Comparison of ENCODE assay signal across 10 cellular contexts in the genomic region with DNA sequence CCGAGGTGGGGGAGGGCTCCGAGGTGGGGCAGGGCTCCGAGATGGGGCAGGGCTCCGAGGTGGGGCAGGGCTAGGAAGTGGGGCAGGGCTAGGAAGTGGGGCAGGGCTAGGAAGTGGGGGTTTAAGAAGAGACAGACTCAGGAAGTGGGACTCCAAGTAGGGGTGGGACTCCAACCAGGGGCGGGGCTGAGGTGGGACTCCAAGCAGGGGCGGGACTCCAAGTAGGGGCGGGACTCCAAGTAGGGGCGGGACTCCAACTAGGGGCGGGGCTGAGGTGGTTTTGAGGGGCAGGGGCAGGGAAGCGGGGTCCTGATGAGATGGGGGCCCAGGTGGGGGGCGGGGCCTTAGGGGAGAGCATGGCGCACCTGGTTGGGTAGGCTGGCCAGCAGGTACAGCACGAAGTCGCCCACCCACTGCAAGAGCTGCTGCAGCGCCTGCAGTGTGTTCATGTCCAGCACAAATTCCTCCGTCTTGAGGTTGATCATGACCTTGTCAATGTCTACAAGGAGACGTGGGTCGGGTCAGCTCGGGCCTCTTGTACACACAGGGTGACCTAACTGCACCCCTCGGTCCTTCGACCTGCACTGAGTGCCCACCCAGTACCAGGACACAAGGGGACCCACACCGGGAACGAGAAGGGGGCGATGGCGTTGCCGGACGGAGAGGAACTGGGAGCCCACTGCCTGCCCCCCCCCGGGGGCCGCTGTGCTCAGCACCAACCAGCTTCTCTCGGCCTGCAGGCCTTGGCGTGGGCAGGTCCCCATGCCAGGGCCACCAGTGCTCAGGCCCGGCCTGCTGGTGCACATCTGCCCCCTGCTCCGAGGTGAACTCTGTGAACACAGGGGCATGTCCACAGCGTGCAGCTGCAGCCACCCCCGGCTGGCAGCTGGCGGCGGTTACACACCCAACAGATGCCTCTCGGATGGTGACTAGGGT. TPM values are rescaled to one million over a fixed set of nuclear protein-coding genes. Genes with fewer than 3 reads are reported as not detected.
A peak's percentile ranks its signal among the peaks of the same experiment; 100 is the strongest.
DNase-seq lines count a peak whose midpoint lies in the region; ATAC-seq and TF ChIP-seq lines count a peak whose summit lies in the region.
"Had no signal": no experiment of that assay in that cellular context is flagged by ENCODE, and none has a peak within 500 bp of the region (broad histone marks: within the 10 kb centered on the region; RNA-seq: fewer than 3 reads in every experiment).

No MANE protein-coding gene starts in this region.

- H3K4me1 ChIP-seq in cardiac muscle cell (ENCODE audit: low read depth) = no peaks in the 10 kb centered on the region

- H3K36me3 ChIP-seq in cardiac muscle cell = peaks cover 3% of the 10 kb centered on the region

- H3K4me3 ChIP-seq in cardiac muscle cell = no peak overlapping the region

- H3K4me3 Mint-ChIP-seq in central memory CD8-positive, alpha-beta T cell = peak overlapping the region; percentile 65

- no peak for TF ChIP-seq CTCF in cardiac muscle cell (IDR thresholded peaks at IDR 0.05; ENCODE audit: low read depth, low read length)

- peaks cover 23% of the 10 kb centered on the region for H3K36me3 Mint-ChIP-seq in central memory CD8-positive, alpha-beta T cell (ENCODE audit: insufficient read depth)
- H3K36me3 Mint-ChIP-seq: activated naive CD4-positive, alpha-beta T cell treated with anti-CD3 and anti-CD28 coated beads, Interleukin-2, amount 50 U/mL, for 24 hours had no signal

- no peak overlapping the region for H3K27ac ChIP-seq in cardiac muscle cell

- no peak for ATAC-seq in Right ventricle myocardium inferior
- ATAC-seq in central memory CD8-positive, alpha-beta T cell (replicated peaks; ENCODE audit: extremely low read depth, poor library complexity, severe bottlenecking) = peak; percentile 77

- DNase-seq in cardiac muscle cell (ENCODE audit: low read depth in 1 of 2, low spot score in 1 of 2) = peak; percentile 36 to 80
- DNase-seq in Right ventricle myocardium inferior (ENCODE audit: missing footprints) = no peak
- DNase-seq in UCSD-AML1 (lab: John Stamatoyannopoulos, UW; ENCODE audit: unreplicated experiment) = peak; percentile 30
- peak; percentile 25 to 39 for DNase-seq in central memory CD8-positive, alpha-beta T cell (ENCODE audit: low spot score in 2 of 2)
- peak; percentile 61 to 65 for DNase-seq in stimulated activated CD4-positive, alpha-beta T cell treated with anti-CD3 and anti-CD28 coated beads, Interleukin-2, amount 100 ng/mL, for 24 hours
- DNase-seq in NCI-H2107 treated with DMSO at 0.1 percent for 48 hours (lab: John Stamatoyannopoulos, UW; ENCODE audit: unreplicated experiment) = no peak
- DNase-seq in NCI-H345 (lab: John Stamatoyannopoulos, UW) = no peak
- DNase-seq in NCI-H1417 (lab: John Stamatoyannopoulos, UW) = no peak

- no peaks in the 10 kb centered on the region for H3K27me3 Mint-ChIP-seq in central memory CD8-positive, alpha-beta T cell
- H3K27me3 Mint-ChIP-seq: activated naive CD4-positive, alpha-beta T cell treated with anti-CD3 and anti-CD28 coated beads, Interleukin-2, amount 50 U/mL, for 24 hours had no signal

- H3K27ac Mint-ChIP-seq in central memory CD8-positive, alpha-beta T cell (ENCODE audit: low read depth) = peak overlapping the region; percentile 82

- no peaks in the 10 kb centered on the region for H3K9me3 ChIP-seq in cardiac muscle cell (ENCODE audit: low read depth)

- H3K4me1 Mint-ChIP-seq in central memory CD8-positive, alpha-beta T cell = peaks cover 7% of the 10 kb centered on the region

- H3K9me3 Mint-ChIP-seq in central memory CD8-positive, alpha-beta T cell = no peaks in the 10 kb centered on the region
- H3K9me3 Mint-ChIP-seq: activated naive CD4-positive, alpha-beta T cell treated with anti-CD3 and anti-CD28 coated beads, Interleukin-2, amount 50 U/mL, for 24 hours had no signal

- H3K27me3 ChIP-seq in cardiac muscle cell = no peaks in the 10 kb centered on the region

- intact Hi-C loops in Right ventricle myocardium inferior (cut with DNase I) = loop anchor here (5.0 kb wide), 1 partner anchor 39 kb away; a partner anchor contains a TSS

RNA-seq across cellular contexts. Expression of a gene that starts 13.9 kb away (rescaled TPM):
- total RNA-seq in cardiac muscle cell (1.6 and 2.9 TPM in 2 replicates), Right ventricle myocardium inferior (655 TPM)
- 3.1 and 6.5 TPM in 2 replicates for polyA plus RNA-seq in cardiac muscle cell

RNA-seq across cellular contexts. Expression of a gene that starts 19.6 kb away (rescaled TPM):
- total RNA-seq in cardiac muscle cell (61.9 and 67.2 TPM in 2 replicates), Right ventricle myocardium inferior (23.5 TPM)
- polyA plus RNA-seq in cardiac muscle cell = 104 and 145 TPM in 2 replicates

RNA-seq across cellular contexts. Expression of a gene that starts 19.9 kb away (rescaled TPM):
- total RNA-seq in cardiac muscle cell (not detected in 2 replicates), Right ventricle myocardium inferior (not detected)
- not detected in 2 replicates for polyA plus RNA-seq in cardiac muscle cell
- total RNA-seq: pulmonary artery endothelial cell had no signal

RNA-seq across cellular contexts. Expression of a gene that starts 21.2 kb away (rescaled TPM):
- not detected in 2 replicates for total RNA-seq in cardiac muscle cell
- polyA plus RNA-seq in cardiac muscle cell = not detected in 2 replicates
- 1.6 TPM for total RNA-seq in Right ventricle myocardium inferior
- total RNA-seq: pulmonary artery endothelial cell had no signal

RNA-seq across cellular contexts. Expression of a gene that starts 32.6 kb away (rescaled TPM):
- total RNA-seq in cardiac muscle cell = 0.60 TPM in 1 of 2 replicates, not detected in the other
- polyA plus RNA-seq in cardiac muscle cell = 0.44 and 0.57 TPM in 2 replicates
- not detected for total RNA-seq in Right ventricle myocardium inferior
- total RNA-seq: pulmonary artery endothelial cell had no signal

Comparison
In these comparisons a context has a peak if more than half of its experiments do, and no peak if none do; other contexts are left out.
1. DNase-seq: peak in cardiac muscle cell (2 of 2), UCSD-AML1 (single experiment), central memory CD8-positive, alpha-beta T cell (2 of 2) and stimulated activated CD4-positive, alpha-beta T cell treated with anti-CD3 and anti-CD28 coated beads, Interleukin-2, amount 100 ng/mL, for 24 hours (2 of 2); none in Right ventricle myocardium inferior (single experiment), NCI-H2107 treated with DMSO at 0.1 percent for 48 hours (single experiment), NCI-H345 (single experiment) and NCI-H1417 (0 of 3).
2. RNA of a gene that starts 13.9 kb away (total RNA-seq): 655 TPM in Right ventricle myocardium inferior (single experiment); 1.6 to 2.9 TPM in cardiac muscle cell; every median in the first group is over 100 times any median in the second.